ENCODE assay signal across 13 cellular contexts in the genomic region with DNA sequence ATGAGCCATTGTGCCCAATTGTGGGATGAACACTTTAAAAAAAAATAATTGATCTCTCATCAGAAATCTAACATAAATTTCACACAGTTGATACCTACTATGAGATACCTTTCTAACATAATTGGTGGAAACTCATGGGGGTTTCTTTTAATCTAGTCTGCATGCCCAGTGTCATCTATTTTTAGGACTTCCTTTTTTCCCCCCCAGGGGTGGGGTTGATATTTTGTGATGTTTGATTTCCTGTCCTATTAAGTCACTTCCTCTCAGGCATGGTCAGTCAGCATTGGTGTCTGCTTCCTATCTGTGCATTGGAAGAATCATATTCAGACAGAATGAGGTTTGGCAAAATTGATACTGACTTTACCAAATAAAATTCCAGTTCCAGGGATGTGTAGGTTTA. TPM values are rescaled to one million over a fixed set of nuclear protein-coding genes. Genes with fewer than 3 reads are reported as not detected.
DNase-seq lines count a peak whose midpoint lies in the region; ATAC-seq and TF ChIP-seq lines count a peak whose summit lies in the region.
"Had no signal": no experiment of that assay in that cellular context is flagged by ENCODE, and none has a peak within 500 bp of the region (broad histone marks: within the 10 kb centered on the region; RNA-seq: fewer than 3 reads in every experiment).

No MANE protein-coding gene starts in this region.

- no peaks in the 10 kb centered on the region for H3K9me3 ChIP-seq in SK-N-SH
- H3K9me3 ChIP-seq in PC-3 (ENCODE audit: low read length) = no peaks in the 10 kb centered on the region
- H3K9me3 ChIP-seq: A549, tibial artery had no signal

- H3K27me3 ChIP-seq in SK-N-SH (ENCODE audit: insufficient read depth) (no peaks in the 10 kb centered on the region), PC-3 (ENCODE audit: low read length) (no peaks in the 10 kb centered on the region)
- H3K27me3 ChIP-seq: tibial artery had no signal

- H4K20me1 ChIP-seq in SK-N-SH (ENCODE audit: insufficient read depth) = no peaks in the 10 kb centered on the region
- 0 out of 2 replicates have a peak, but pooled peaks cover 11% of the 10 kb centered on the region for H4K20me1 ChIP-seq in PC-3 (ENCODE audit: low read length)

- H3K4me1 ChIP-seq in SK-N-SH (ENCODE audit: control insufficient read depth in 1 of 2, insufficient read depth in 2 of 2, low read depth in 1 of 2, low read length in 1 of 2) (peaks cover 20 to 21% of the 10 kb centered on the region in 2 experiments; a peak in 3 of 4 replicates), PC-3 (ENCODE audit: insufficient read depth, low read length) (peaks cover 39% of the 10 kb centered on the region)

- TF ChIP-seq RAD21 in SK-N-SH (IDR thresholded peaks at IDR 0.05; ENCODE audit: low read length) = no peak

- CTCF ChIA-PET in SK-N-SH (lab: Yijun Ruan, JAX) (no interaction called here), PC-3 (lab: Charles Lee) (no interaction called here)

- H3K27ac ChIP-seq in SK-N-SH (ENCODE audit: low read depth in 2 of 2, low read length in 1 of 2) (peak overlapping the region in 1 of 2 experiments; percentile 41; a peak in 2 of 4 replicates), PC-3 (ENCODE audit: low read length) (no peak overlapping the region)

- TF ChIP-seq CTCF in SK-N-SH (IDR thresholded peaks at IDR 0.05) (no peak), PC-3 (conservative IDR thresholded peaks at IDR 0.05; ENCODE audit: low read depth, low read length) (no peak)

- intact Hi-C loops in PC-3 (cut with micrococcal nuclease) (loop anchor here (5.0 kb wide), 1 partner anchor 39 kb away; no protein-coding TSS in a partner anchor), posterior vena cava (cut with DNase I) (loop anchor here in 1 of 2 donors (10.0 kb wide), 1 partner anchor 52 kb away; no protein-coding TSS in a partner anchor)

- peaks cover 21% of the 10 kb centered on the region for H3F3A ChIP-seq in SK-N-SH (replicated peaks; ENCODE audit: insufficient read depth)
- peaks cover 9% of the 10 kb centered on the region for H3F3A ChIP-seq in PC-3 (ENCODE audit: low read length, unreplicated experiment)

- no peak for DNase-seq in SK-N-SH
- peak; percentile 15 for DNase-seq in PC-3
- DNase-seq in dermis blood vessel endothelial cell = peak; percentile 67
- DNase-seq in stimulated activated naive CD8-positive, alpha-beta T cell treated with anti-CD3 and anti-CD28 coated beads, Interleukin-15, Interleukin-2, amounts not matched to agents 100 U/mL and 50 U/mL, for 24 hours = peak; percentile 27
- DNase-seq in midbrain (lab: John Stamatoyannopoulos, UW) = no peak
- no peak for DNase-seq in posterior vena cava (ENCODE audit: low spot score)
- DNase-seq: foreskin melanocyte, NCI-H82, right cardiac atrium had no signal

- no peaks in the 10 kb centered on the region for H3K9me2 ChIP-seq in SK-N-SH
- no peaks in the 10 kb centered on the region for H3K9me2 ChIP-seq in PC-3 (replicated peaks; ENCODE audit: low read length)

- no peak for TF ChIP-seq EP300 in SK-N-SH (IDR thresholded peaks at IDR 0.05; ENCODE audit: borderline replicate concordance in 1 of 2, low read depth in 1 of 2, low read length in 1 of 2)

- BruUV-seq in PC-3 (replicated peaks; lab: Mats Ljungman, UMichigan) = no TSS peak

- no peak for ATAC-seq in SK-N-SH treated with all-trans-retinoic acid at 6 μM for 48 hours
- no peak for ATAC-seq in PC-3
- ATAC-seq in stimulated activated naive CD8-positive, alpha-beta T cell treated with anti-CD3 and anti-CD28 coated beads, Interleukin-15, Interleukin-2, amounts not matched to agents 100 U/mL and 50 U/mL, for 24 hours = no peak
- ATAC-seq in HG03039 (IDR thresholded peaks at IDR 0.05; ENCODE audit: unreplicated experiment) = no peak
- ATAC-seq: A549 had no signal

- POLR2A ChIA-PET in SK-N-SH (lab: Yijun Ruan, JAX) (no interaction called here), PC-3 (lab: Charles Lee; ENCODE audit: unreplicated experiment) (no interaction called here)

- H3K79me2 ChIP-seq in SK-N-SH (ENCODE audit: insufficient read depth) (peaks cover 93% of the 10 kb centered on the region), PC-3 (ENCODE audit: low read length) (peaks cover 94% of the 10 kb centered on the region)

- H3K36me3 ChIP-seq in SK-N-SH (replicated peaks in 1 of 2; ENCODE audit: control insufficient read depth in 1 of 2, insufficient read depth in 2 of 2, low read length in 1 of 2) (peaks cover 15 to 18% of the 10 kb centered on the region in 2 experiments), PC-3 (ENCODE audit: low read depth, low read length) (no peaks in the 10 kb centered on the region; the same call in 1 of the 2 replicates)
- H3K36me3 ChIP-seq: tibial artery had no signal

- no peak overlapping the region for H2AFZ ChIP-seq in SK-N-SH (ENCODE audit: low read depth)
- no peak overlapping the region for H2AFZ ChIP-seq in PC-3 (ENCODE audit: low read length)

- no peak overlapping the region for H3K4me2 ChIP-seq in SK-N-SH
- peak overlapping the region; percentile 12; the same call in 1 of the 2 replicates for H3K4me2 ChIP-seq in PC-3 (ENCODE audit: low read length)

- H3K4me3 ChIP-seq in SK-N-SH (ENCODE audit: low read depth in 2 of 2, low read length in 1 of 2) = no peak overlapping the region
- no peak overlapping the region for H3K4me3 ChIP-seq in PC-3 (ENCODE audit: low read length)
- H3K4me3 ChIP-seq: A549, tibial artery had no signal

- H3K9ac ChIP-seq in SK-N-SH (no peak overlapping the region), PC-3 (ENCODE audit: low read length) (no peak overlapping the region)

TF ChIP-seq in SK-N-SH, 30 proteins besides CTCF, POLR2A, EP300 and RAD21:
- TF ChIP-seq GABPA (IDR thresholded peaks at IDR 0.05; ENCODE audit: low read depth) = peak; percentile 44; the same call in 1 of the 2 replicates
- TF ChIP-seq, protein P1, sequence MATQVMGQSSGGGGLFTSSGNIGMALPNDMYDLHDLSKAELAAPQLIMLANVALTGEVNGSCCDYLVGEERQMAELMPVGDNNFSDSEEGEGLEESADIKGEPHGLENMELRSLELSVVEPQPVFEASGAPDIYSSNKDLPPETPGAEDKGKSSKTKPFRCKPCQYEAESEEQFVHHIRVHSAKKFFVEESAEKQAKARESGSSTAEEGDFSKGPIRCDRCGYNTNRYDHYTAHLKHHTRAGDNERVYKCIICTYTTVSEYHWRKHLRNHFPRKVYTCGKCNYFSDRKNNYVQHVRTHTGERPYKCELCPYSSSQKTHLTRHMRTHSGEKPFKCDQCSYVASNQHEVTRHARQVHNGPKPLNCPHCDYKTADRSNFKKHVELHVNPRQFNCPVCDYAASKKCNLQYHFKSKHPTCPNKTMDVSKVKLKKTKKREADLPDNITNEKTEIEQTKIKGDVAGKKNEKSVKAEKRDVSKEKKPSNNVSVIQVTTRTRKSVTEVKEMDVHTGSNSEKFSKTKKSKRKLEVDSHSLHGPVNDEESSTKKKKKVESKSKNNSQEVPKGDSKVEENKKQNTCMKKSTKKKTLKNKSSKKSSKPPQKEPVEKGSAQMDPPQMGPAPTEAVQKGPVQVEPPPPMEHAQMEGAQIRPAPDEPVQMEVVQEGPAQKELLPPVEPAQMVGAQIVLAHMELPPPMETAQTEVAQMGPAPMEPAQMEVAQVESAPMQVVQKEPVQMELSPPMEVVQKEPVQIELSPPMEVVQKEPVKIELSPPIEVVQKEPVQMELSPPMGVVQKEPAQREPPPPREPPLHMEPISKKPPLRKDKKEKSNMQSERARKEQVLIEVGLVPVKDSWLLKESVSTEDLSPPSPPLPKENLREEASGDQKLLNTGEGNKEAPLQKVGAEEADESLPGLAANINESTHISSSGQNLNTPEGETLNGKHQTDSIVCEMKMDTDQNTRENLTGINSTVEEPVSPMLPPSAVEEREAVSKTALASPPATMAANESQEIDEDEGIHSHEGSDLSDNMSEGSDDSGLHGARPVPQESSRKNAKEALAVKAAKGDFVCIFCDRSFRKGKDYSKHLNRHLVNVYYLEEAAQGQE (IDR thresholded peaks at IDR 0.05; ENCODE audit: low read depth, low read length) = no peak

TF ChIP-seq in SK-N-SH treated with all-trans-retinoic acid at 6 μM for 48 hours, 23 proteins besides CTCF, POLR2A, EP300 and RAD21 (continues in another document):
- TF ChIP-seq, protein P2, sequence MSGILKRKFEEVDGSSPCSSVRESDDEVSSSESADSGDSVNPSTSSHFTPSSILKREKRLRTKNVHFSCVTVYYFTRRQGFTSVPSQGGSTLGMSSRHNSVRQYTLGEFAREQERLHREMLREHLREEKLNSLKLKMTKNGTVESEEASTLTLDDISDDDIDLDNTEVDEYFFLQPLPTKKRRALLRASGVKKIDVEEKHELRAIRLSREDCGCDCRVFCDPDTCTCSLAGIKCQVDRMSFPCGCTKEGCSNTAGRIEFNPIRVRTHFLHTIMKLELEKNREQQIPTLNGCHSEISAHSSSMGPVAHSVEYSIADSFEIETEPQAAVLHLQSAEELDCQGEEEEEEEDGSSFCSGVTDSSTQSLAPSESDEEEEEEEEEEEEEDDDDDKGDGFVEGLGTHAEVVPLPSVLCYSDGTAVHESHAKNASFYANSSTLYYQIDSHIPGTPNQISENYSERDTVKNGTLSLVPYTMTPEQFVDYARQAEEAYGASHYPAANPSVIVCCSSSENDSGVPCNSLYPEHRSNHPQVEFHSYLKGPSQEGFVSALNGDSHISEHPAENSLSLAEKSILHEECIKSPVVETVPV (CRISPR knock-in tag; IDR thresholded peaks at IDR 0.05) = no peak
- no peak for TF ChIP-seq GLIS3 (CRISPR knock-in tag; IDR thresholded peaks at IDR 0.05)
- no peak for TF ChIP-seq TCF4 (CRISPR knock-in tag; IDR thresholded peaks at IDR 0.05; ENCODE audit: borderline replicate concordance)
- no peak for TF ChIP-seq BACH2 (CRISPR knock-in tag; IDR thresholded peaks at IDR 0.05; ENCODE audit: borderline replicate concordance)
- TF ChIP-seq ESRRG (CRISPR knock-in tag; IDR thresholded peaks at IDR 0.05) = no peak
- no peak for TF ChIP-seq PPARA (CRISPR knock-in tag; IDR thresholded peaks at IDR 0.05; ENCODE audit: borderline replicate concordance)
- TF ChIP-seq SNAI2 (CRISPR knock-in tag; IDR thresholded peaks at IDR 0.05) = no peak
- TF ChIP-seq ZC3H10 (CRISPR knock-in tag; IDR thresholded peaks at IDR 0.05) = no peak
- TF ChIP-seq ARNTL (CRISPR knock-in tag; IDR thresholded peaks at IDR 0.05; ENCODE audit: borderline replicate concordance, low read depth) = no peak
- TF ChIP-seq CSDC2 (CRISPR knock-in tag; IDR thresholded peaks at IDR 0.05) = no peak

RNA-seq across cellular contexts. Expression of gene NFYC, which starts 21.5 kb away (rescaled TPM):
- polyA plus RNA-seq in SK-N-SH (2012; rRNA removed) = 68.0 and 72.4 TPM in 2 replicates
- 36.6 and 49.4 TPM in 2 replicates for polyA plus RNA-seq in SK-N-SH (2012; cell fraction: cytosol; rRNA removed)
- polyA plus RNA-seq in SK-N-SH (2012; cell fraction: nucleus; rRNA removed) = 62.5 and 88.2 TPM in 2 replicates
- total RNA-seq in PC-3 (2014; rRNA removed) (49.4 and 52.6 TPM in 2 replicates), dermis blood vessel endothelial cell (19.2 and 29.5 TPM in 2 replicates), posterior vena cava (10 to 100 TPM; 33.5 to 44.8 TPM)

RNA-seq across cellular contexts. Expression of gene RIMS3, which starts 47.5 kb away (rescaled TPM):
- polyA plus RNA-seq in SK-N-SH (2012; rRNA removed) = 1.9 and 2.9 TPM in 2 replicates
- 1.1 and 1.6 TPM in 2 replicates for polyA plus RNA-seq in SK-N-SH (2012; cell fraction: cytosol; rRNA removed)
- 3.5 and 4.9 TPM in 2 replicates for polyA plus RNA-seq in SK-N-SH (2012; cell fraction: nucleus; rRNA removed)
- total RNA-seq in PC-3 (2014; rRNA removed) = 2.9 and 4.2 TPM in 2 replicates
- 0.28 and 0.34 TPM in 2 replicates for total RNA-seq in dermis blood vessel endothelial cell
- total RNA-seq in posterior vena cava = 10 to 100 TPM in 1 of 2 donors, 1 to 10 TPM in 1; 8.2 to 11.2 TPM

Comparison
In these comparisons a context has a peak if more than half of its experiments do, and no peak if none do; other contexts are left out.
1. DNase-seq: peak in PC-3 (single experiment), dermis blood vessel endothelial cell (single experiment) and stimulated activated naive CD8-positive, alpha-beta T cell treated with anti-CD3 and anti-CD28 coated beads, Interleukin-15, Interleukin-2, amounts not matched to agents 100 U/mL and 50 U/mL, for 24 hours (single experiment); none in SK-N-SH (single experiment), midbrain (single experiment) and posterior vena cava (single experiment).